Comparison of ENCODE assay signal across 19 cellular contexts in the genomic region with DNA sequence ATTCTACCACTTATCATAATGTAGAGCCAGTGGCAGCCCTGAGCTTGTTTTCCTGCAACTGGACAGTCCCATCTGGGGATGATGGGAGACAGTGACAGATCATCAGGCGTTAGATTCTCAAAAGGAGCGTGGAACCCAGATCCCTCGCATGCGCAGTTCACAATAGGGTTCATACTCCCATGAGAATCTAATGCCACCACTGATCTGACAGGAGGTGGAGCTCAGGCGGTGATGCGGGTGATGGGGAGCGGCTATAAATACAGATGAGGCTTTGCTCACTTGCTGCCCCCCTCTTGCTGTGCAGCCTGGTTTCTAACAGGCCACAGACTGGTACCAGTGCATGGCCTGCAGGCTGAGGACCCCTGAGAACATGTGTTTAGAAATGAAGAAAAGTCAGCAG.
"Had no signal": no experiment of that assay in that cellular context is flagged by ENCODE, and none has a peak within 500 bp of the region (broad histone marks: within the 10 kb centered on the region; RNA-seq: fewer than 3 reads in every experiment).

No MANE protein-coding gene starts in this region.

- H3K9me3 Mint-ChIP-seq: IgD-negative memory B cell had no signal

- H3K4me3 ChIP-seq: SJSA1, SK-N-MC had no signal

- H3K36me3 ChIP-seq: SJSA1 had no signal

- H3K27me3 ChIP-seq: SJSA1 had no signal

- H3K27ac ChIP-seq: SJSA1, SK-N-MC had no signal

- H3K4me3 Mint-ChIP-seq: IgD-negative memory B cell had no signal

- H3K27me3 Mint-ChIP-seq: IgD-negative memory B cell had no signal

- H3K27ac Mint-ChIP-seq: IgD-negative memory B cell had no signal

- H3K9me3 ChIP-seq: SJSA1 had no signal

- DNase-seq: Kasumi-1, KBM-7, MM.1S, NCI-H1048, NCI-H1105 treated with DMSO at 0.1 percent for 48 hours, NCI-H1417 treated with DMSO at 0.1 percent for 48 hours, NCI-H1694 treated with DMSO at 0.1 percent for 48 hours, NCI-H1930, NCI-H2107, NCI-H2227 treated with DMSO at 0.1 percent for 48 hours, NCI-H524, NCI-H69, NCI-H774, Right ventricle myocardium superior, RPMI8226, SIG-M5 had no signal
